ENCODE assay signal across 1 cellular context in the genomic region with DNA sequence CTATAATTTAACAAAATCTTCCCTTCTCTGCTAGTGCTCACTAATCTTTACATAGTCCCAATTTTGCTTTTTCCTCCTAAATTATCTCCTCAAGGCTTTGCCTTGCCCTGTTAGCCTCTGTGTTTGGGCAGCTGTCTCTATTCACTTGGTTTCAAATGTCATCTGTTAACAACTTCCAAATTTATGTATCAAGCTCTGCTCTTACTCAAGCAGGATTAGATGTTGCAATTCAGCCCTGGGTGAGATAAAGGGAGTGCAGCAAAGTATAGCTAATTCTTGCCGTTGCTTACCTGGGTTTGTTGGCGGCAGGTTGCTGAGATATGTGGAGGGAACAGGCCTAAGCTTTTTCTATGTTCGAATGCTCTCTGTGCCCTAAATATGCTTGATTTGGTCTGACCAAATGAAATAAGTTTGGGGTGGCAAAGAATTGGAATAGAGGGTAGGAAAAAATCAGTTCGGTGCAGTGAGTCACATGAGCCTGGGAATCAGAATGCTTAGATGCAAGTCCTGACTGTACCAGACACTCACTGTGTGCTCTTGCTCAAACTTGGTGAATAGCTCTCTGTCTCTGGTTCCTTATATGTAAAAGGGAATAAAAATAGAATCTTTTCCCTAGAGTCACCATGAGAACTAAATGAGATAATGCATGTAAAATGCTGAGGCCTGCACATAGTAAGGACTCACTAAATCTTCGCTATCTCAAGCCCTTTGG.
A peak's percentile ranks its signal among the peaks of the same experiment; 100 is the strongest.
TF ChIP-seq lines count a peak whose summit lies in the region.

No MANE protein-coding gene starts in this region.

TF ChIP-seq in IMR-90, 13 proteins besides CTCF, POLR2A, EP300 and RAD21:
- TF ChIP-seq FOS (IDR thresholded peaks at IDR 0.05; ENCODE audit: low read depth, low read length) (0 out of 2 replicates have a peak, but pooled peaks have one; percentile 11), MAZ (IDR thresholded peaks at IDR 0.05; ENCODE audit: borderline replicate concordance, low read depth, low read length) (no peak), CEBPB (IDR thresholded peaks at IDR 0.05; ENCODE audit: low read depth, low read length) (peak; percentile 72; the same call in 1 of the 2 replicates), MXI1 (IDR thresholded peaks at IDR 0.05; ENCODE audit: borderline replicate concordance, low read depth, low read length) (no peak), MAFK (IDR thresholded peaks at IDR 0.05; ENCODE audit: low read depth, low read length) (peak; percentile 45; the same call in 1 of the 2 replicates)
